Comparison of ENCODE assay signal across 20 cellular contexts in genomic region chr5:136145030-136145429, GRCh38. TPM values are rescaled to one million over a fixed set of nuclear protein-coding genes. Genes with fewer than 3 reads are reported as not detected.
A peak's percentile ranks its signal among the peaks of the same experiment; 100 is the strongest.
DNase-seq lines count a peak whose midpoint lies in the region; ATAC-seq and TF ChIP-seq lines count a peak whose summit lies in the region.
"Had no signal": no experiment of that assay in that cellular context is flagged by ENCODE, and none has a peak within 500 bp of the region (broad histone marks: within the 10 kb centered on the region; RNA-seq: fewer than 3 reads in every experiment).

No MANE protein-coding gene starts in this region.

- peaks cover 13% of the 10 kb centered on the region for H3K36me3 ChIP-seq in endodermal cell (ENCODE audit: control insufficient read depth, insufficient read depth, low read length)
- H3K36me3 ChIP-seq: gastroesophageal sphincter, suprapubic skin had no signal

- H3K4me1 Mint-ChIP-seq in endodermal cell (peaks cover 15% of the 10 kb centered on the region), endothelial cell (ENCODE audit: unreplicated experiment) (peaks cover 3% of the 10 kb centered on the region)
- H3K4me1 Mint-ChIP-seq: activated naive CD8-positive, alpha-beta T cell treated with anti-CD3 and anti-CD28 coated beads, Interleukin-2, amount 50 U/mL, for 24 hours; nephron progenitor cell had no signal

- no peaks in the 10 kb centered on the region for H3K9me3 ChIP-seq in endodermal cell (ENCODE audit: control insufficient read depth, low read length)
- H3K9me3 ChIP-seq: gastroesophageal sphincter, suprapubic skin had no signal

- no peaks in the 10 kb centered on the region for H3K36me3 Mint-ChIP-seq in endodermal cell (ENCODE audit: low read depth)
- no peaks in the 10 kb centered on the region for H3K36me3 Mint-ChIP-seq in endothelial cell (ENCODE audit: low read depth, unreplicated experiment)

- H3K4me1 ChIP-seq in endodermal cell (ENCODE audit: control insufficient read depth, insufficient read depth, low read length), result no peaks in the 10 kb centered on the region

- ATAC-seq in GM18867 (IDR thresholded peaks at IDR 0.05; ENCODE audit: unreplicated experiment), result peak; percentile 76
- ATAC-seq in GM21576 (IDR thresholded peaks at IDR 0.05; ENCODE audit: unreplicated experiment), result peak; percentile 61
- peak; percentile 81 for ATAC-seq in HG03025 (IDR thresholded peaks at IDR 0.05; ENCODE audit: low FRiP score, unreplicated experiment)
- peak; percentile 52 for ATAC-seq in HG03575 (IDR thresholded peaks at IDR 0.05; ENCODE audit: extremely low read depth, insufficient number of reproducible peaks, low FRiP score, unreplicated experiment)
- ATAC-seq: activated naive CD8-positive, alpha-beta T cell treated with anti-CD3 and anti-CD28 coated beads, Interleukin-2, amount 50 U/mL, for 24 hours; gastroesophageal sphincter; HepG2; T-helper 17 cell had no signal

- no peak overlapping the region for H3K27ac ChIP-seq in endodermal cell (ENCODE audit: low read depth, low read length)
- H3K27ac ChIP-seq: gastroesophageal sphincter, suprapubic skin had no signal

- TF ChIP-seq CTCF in endodermal cell (conservative IDR thresholded peaks at IDR 0.05) (no peak), endothelial cell (IDR thresholded peaks at IDR 0.05; ENCODE audit: unreplicated experiment) (no peak)

- no peak overlapping the region for H3K4me3 Mint-ChIP-seq in endodermal cell
- no peak overlapping the region for H3K4me3 Mint-ChIP-seq in endothelial cell (ENCODE audit: unreplicated experiment)
- H3K4me3 Mint-ChIP-seq: activated naive CD8-positive, alpha-beta T cell treated with anti-CD3 and anti-CD28 coated beads, Interleukin-2, amount 50 U/mL, for 24 hours; central memory CD8-positive, alpha-beta T cell; nephron progenitor cell; T-helper 17 cell had no signal

- DNase-seq in HuH-7 (ENCODE audit: low spot score), result no peak
- no peak for DNase-seq in endodermal cell
- no peak for DNase-seq in endothelial cell (ENCODE audit: low spot score)
- DNase-seq in SIG-M5 (lab: John Stamatoyannopoulos, UW), result no peak
- DNase-seq: activated CD4-positive, alpha-beta T cell treated with anti-CD3 and anti-CD28 coated beads for 48 hours; activated naive CD8-positive, alpha-beta T cell treated with anti-CD3 and anti-CD28 coated beads, Interleukin-2, amount 50 U/mL, for 24 hours; activated T-cell treated with anti-CD3 and anti-CD28 coated beads, Interleukin-2, amount 50 U/mL, for 1 hour; mesenchymal stem cell; NCI-H82; nephron progenitor cell; T-helper 17 cell had no signal

- no peaks in the 10 kb centered on the region for H3K27me3 ChIP-seq in endodermal cell (ENCODE audit: control insufficient read depth, insufficient read depth, low read length, poor library complexity, severe bottlenecking)
- H3K27me3 ChIP-seq: gastroesophageal sphincter, suprapubic skin had no signal

- no peak overlapping the region for H3K9ac ChIP-seq in endodermal cell (ENCODE audit: extremely low read depth, low read length, poor library complexity, severe bottlenecking)

- H3K9me3 Mint-ChIP-seq in endodermal cell (no peaks in the 10 kb centered on the region), endothelial cell (ENCODE audit: unreplicated experiment) (no peaks in the 10 kb centered on the region)
- H3K9me3 Mint-ChIP-seq: activated naive CD8-positive, alpha-beta T cell treated with anti-CD3 and anti-CD28 coated beads, Interleukin-2, amount 50 U/mL, for 24 hours; central memory CD8-positive, alpha-beta T cell; nephron progenitor cell had no signal

- H3K27me3 Mint-ChIP-seq in endodermal cell (ENCODE audit: insufficient read depth) (no peaks in the 10 kb centered on the region), endothelial cell (ENCODE audit: unreplicated experiment) (no peaks in the 10 kb centered on the region)
- H3K27me3 Mint-ChIP-seq: activated naive CD8-positive, alpha-beta T cell treated with anti-CD3 and anti-CD28 coated beads, Interleukin-2, amount 50 U/mL, for 24 hours; central memory CD8-positive, alpha-beta T cell; T-helper 17 cell had no signal

- H3K27ac Mint-ChIP-seq in endodermal cell (no peak overlapping the region), endothelial cell (ENCODE audit: unreplicated experiment) (no peak overlapping the region)
- H3K27ac Mint-ChIP-seq: activated naive CD8-positive, alpha-beta T cell treated with anti-CD3 and anti-CD28 coated beads, Interleukin-2, amount 50 U/mL, for 24 hours; nephron progenitor cell; T-helper 17 cell had no signal

- 79 to 86% methylated on average over 1 to 2 of the region's 2 CpGs for WGBS in endodermal cell (ENCODE audit: insufficient coverage in 1 of 2, insufficient read length in 1 of 2), 2 experiments

- no peak overlapping the region for H3K4me3 ChIP-seq in endodermal cell (ENCODE audit: low read length)
- H3K4me3 ChIP-seq: gastroesophageal sphincter, suprapubic skin had no signal

RNA-seq across cellular contexts. Expression of gene SMAD5, which starts 12.4 kb away (rescaled TPM):
- total RNA-seq in endodermal cell, result 100 to 1,000 TPM in 1 of 2 donors, 10 to 100 TPM in 1; 97.8 to 105 TPM
- 49.3 TPM for polyA plus RNA-seq in endodermal cell (2013, experiment 1 of 2)
- polyA plus RNA-seq in endodermal cell (2013, experiment 2 of 2), result 44.8 TPM
- total RNA-seq in endothelial cell (ENCODE audit: unreplicated experiment), result 68.5 TPM

RNA-seq across cellular contexts. Expression of gene SMIM32, which starts 47.9 kb away (rescaled TPM):
- total RNA-seq in endodermal cell (under 1 TPM; 0.15 to 0.20 TPM), endothelial cell (ENCODE audit: unreplicated experiment) (not detected)
- 0.75 TPM for polyA plus RNA-seq in endodermal cell (2013, experiment 1 of 2)
- polyA plus RNA-seq in endodermal cell (2013, experiment 2 of 2), result 0.62 TPM
- total RNA-seq: endothelial cell of umbilical vein, gastroesophageal sphincter, suprapubic skin, T-helper 17 cell had no signal
- polyA plus RNA-seq: endothelial cell of umbilical vein had no signal
